Comparison of ENCODE assay signal across 12 cellular contexts in genomic region chr10:85611093-85611740, GRCh38.
"Had no signal": no experiment of that assay in that cellular context is flagged by ENCODE, and none has a peak within 500 bp of the region (broad histone marks: within the 10 kb centered on the region; RNA-seq: fewer than 3 reads in every experiment).

No MANE protein-coding gene starts in this region.

- H3K36me3 Mint-ChIP-seq: activated naive CD4-positive, alpha-beta T cell treated with anti-CD3 and anti-CD28 coated beads, Interleukin-2, amount 10 ng/mL, durations not matched to agents 7 days and 5 days; immature natural killer cell; natural killer cell treated with Interleukin-12 subunit alpha and Interleukin-12 subunit beta and Interleukin-15 and Interleukin-18, amount 100 ng/mL, for 72 hours had no signal

- H3K4me3 Mint-ChIP-seq: activated naive CD4-positive, alpha-beta T cell treated with anti-CD3 and anti-CD28 coated beads, Interleukin-2, amount 10 ng/mL, durations not matched to agents 7 days and 5 days; natural killer cell treated with Interleukin-12 subunit alpha and Interleukin-12 subunit beta and Interleukin-15 and Interleukin-18, amount 100 ng/mL, for 72 hours had no signal

- H3K36me3 ChIP-seq: stomach, thyroid gland had no signal

- ATAC-seq: left colon; mucosa of descending colon; natural killer cell treated with Interleukin-12 subunit alpha and Interleukin-12 subunit beta and Interleukin-15 and Interleukin-18, amount 100 ng/mL, for 72 hours had no signal

- H3K27ac Mint-ChIP-seq: activated naive CD4-positive, alpha-beta T cell treated with anti-CD3 and anti-CD28 coated beads, Interleukin-2, amount 10 ng/mL, durations not matched to agents 7 days and 5 days; activated T-helper 2 cell treated with anti-CD3 and anti-CD28 coated beads, Interferon-gamma antibody, Interleukin-2, Interleukin-4, amounts not matched to agents 10 μg/mL and 5 μg/mL and 100 μg/mL, durations not matched to agents 14 hours and 24 hours and 36 hours; natural killer cell treated with Interleukin-12 subunit alpha and Interleukin-12 subunit beta and Interleukin-15 and Interleukin-18, amount 100 ng/mL, for 72 hours had no signal

- H3K27ac ChIP-seq: stomach, thyroid gland had no signal

- H3K9me3 Mint-ChIP-seq: activated T-helper 2 cell treated with anti-CD3 and anti-CD28 coated beads, Interferon-gamma antibody, Interleukin-2, Interleukin-4, amounts not matched to agents 10 μg/mL and 5 μg/mL and 100 μg/mL, durations not matched to agents 14 hours and 24 hours and 36 hours had no signal

- H3K9me3 ChIP-seq: mucosa of descending colon, thyroid gland had no signal

- DNase-seq: activated CD4-positive, alpha-beta T cell treated with anti-CD3 and anti-CD28 coated beads, Interleukin-2, amount 50 U/mL, for 48 hours; activated naive CD4-positive, alpha-beta T cell treated with anti-CD3 and anti-CD28 coated beads, Interleukin-2, amount 10 ng/mL, durations not matched to agents 7 days and 5 days; activated T-cell treated with anti-CD3 and anti-CD28 coated beads for 4 hours; central memory CD4-positive, alpha-beta T cell; immature natural killer cell; left colon; mucosa of descending colon; stimulated activated CD4-positive, alpha-beta T cell treated with anti-CD3 and anti-CD28 coated beads, Interleukin-4, amount 100 ng/mL, for 24 hours; stomach; thyroid gland had no signal

- H3K27me3 ChIP-seq: stomach, thyroid gland had no signal

- H3K4me1 ChIP-seq: stomach had no signal

- H3K27me3 Mint-ChIP-seq: natural killer cell treated with Interleukin-12 subunit alpha and Interleukin-12 subunit beta and Interleukin-15 and Interleukin-18, amount 100 ng/mL, for 72 hours had no signal

- H3K4me3 ChIP-seq: mucosa of descending colon, stomach, thyroid gland had no signal
